11 cellular contexts compared by ENCODE assay signal in the genomic region with DNA sequence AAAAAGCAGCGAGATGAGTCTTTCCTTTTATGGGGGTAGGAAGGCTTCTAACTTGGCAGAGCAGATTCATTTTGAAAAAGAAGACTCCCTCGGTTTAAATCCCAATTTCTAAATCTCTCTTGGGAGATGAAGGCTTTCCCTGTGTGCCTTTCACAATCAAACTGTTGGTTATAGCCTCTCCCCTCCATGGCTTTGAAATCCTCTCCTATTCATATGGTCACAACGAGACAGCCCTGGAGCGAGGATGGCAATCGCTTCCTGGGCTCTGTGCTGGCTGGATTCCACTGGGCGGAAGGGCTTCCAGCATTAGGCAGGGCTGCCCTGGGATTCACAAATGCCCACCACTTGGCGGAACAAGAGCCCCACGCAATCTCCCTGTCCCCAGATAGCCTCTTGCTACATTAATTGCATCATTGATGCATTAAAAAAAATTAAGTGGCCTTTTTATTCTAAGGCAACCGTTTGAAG. TPM values are rescaled to one million over a fixed set of nuclear protein-coding genes. Genes with fewer than 3 reads are reported as not detected.
DNase-seq lines count a peak whose midpoint lies in the region; ATAC-seq and TF ChIP-seq lines count a peak whose summit lies in the region.
"Had no signal": no experiment of that assay in that cellular context is flagged by ENCODE, and none has a peak within 500 bp of the region (broad histone marks: within the 10 kb centered on the region; RNA-seq: fewer than 3 reads in every experiment).

No MANE protein-coding gene starts in this region.

- no peak overlapping the region for H3K4me2 ChIP-seq in H9 (ENCODE audit: insufficient read depth, insufficient read length, low read length)

- no peak for ATAC-seq in GM18519 (IDR thresholded peaks at IDR 0.05; ENCODE audit: low FRiP score, unreplicated experiment)
- no peak for ATAC-seq in activated CD8-positive, alpha-beta T cell treated with anti-CD3 and anti-CD28 coated beads for 36 hours
- ATAC-seq in stimulated activated naive CD8-positive, alpha-beta T cell treated with anti-CD3 and anti-CD28 coated beads, Interleukin-15, amount 100 ng/mL, for 72 hours: no peak
- ATAC-seq: PC-3 had no signal

- no peaks in the 10 kb centered on the region for H3K79me2 ChIP-seq in H9 (ENCODE audit: insufficient read depth, low read length)

- no peak overlapping the region for H3K23ac ChIP-seq in H9 (ENCODE audit: insufficient read length, low read depth, low read length)

- CTCF ChIA-PET in activated CD8-positive, alpha-beta T cell treated with anti-CD3 and anti-CD28 coated beads for 36 hours (lab: Charles Lee): no interaction called here

- no peaks in the 10 kb centered on the region for H3K79me1 ChIP-seq in H9 (ENCODE audit: insufficient read depth, low read depth, low read length, poor library complexity, severe bottlenecking)

- no peak overlapping the region for H3T11ph ChIP-seq in H9 (ENCODE audit: low read length)

- no peaks in the 10 kb centered on the region for H3K23me2 ChIP-seq in H9 (ENCODE audit: insufficient read length, low read depth, low read length, poor library complexity, severe bottlenecking)

- no peaks in the 10 kb centered on the region for H3K36me3 ChIP-seq in stomach
- H3K36me3 ChIP-seq: neutrophil had no signal

- no peak overlapping the region for H4K5ac ChIP-seq in H9 (ENCODE audit: insufficient read length, low read depth, low read length)

- H3K4ac ChIP-seq in H9 (ENCODE audit: low read depth, low read length): no peak overlapping the region

- DNase-seq in H9 (peak; percentile 51), chondrocyte (ENCODE audit: low spot score) (no peak), kidney glomerular epithelial cell (lab: John Stamatoyannopoulos, UW) (peak; percentile 36), stomach (no peak)
- no peak for DNase-seq in activated effector memory CD4-positive, alpha-beta T cell treated with Interleukin-2 at 50 U/mL for 16 hours
- no peak for DNase-seq in activated CD8-positive, alpha-beta T cell treated with anti-CD3 and anti-CD28 coated beads for 36 hours
- no peak for DNase-seq in stimulated activated naive CD8-positive, alpha-beta T cell treated with anti-CD3 and anti-CD28 coated beads, Interleukin-15, amount 100 ng/mL, for 72 hours
- DNase-seq: effector CD4-positive, alpha-beta T cell; PC-3 had no signal

- TF ChIP-seq EP300 in stomach (IDR thresholded peaks at IDR 0.05): no peak

- POLR2A ChIA-PET in activated CD8-positive, alpha-beta T cell treated with anti-CD3 and anti-CD28 coated beads for 36 hours (lab: Charles Lee): interaction anchor here (0.6 kb wide), 1 partner anchor 8 kb away, joined by 3 read pairs; no protein-coding TSS in a partner anchor

- no peak overlapping the region for H2BK20ac ChIP-seq in H9 (ENCODE audit: low read depth, low read length, poor library complexity, severe bottlenecking)

- H3K9me3 Mint-ChIP-seq in H9 (no peaks in the 10 kb centered on the region), chondrocyte (ENCODE audit: low read depth) (no peaks in the 10 kb centered on the region)
- H3K9me3 Mint-ChIP-seq in activated CD8-positive, alpha-beta T cell treated with anti-CD3 and anti-CD28 coated beads for 36 hours: no peaks in the 10 kb centered on the region
- H3K9me3 Mint-ChIP-seq in stimulated activated naive CD8-positive, alpha-beta T cell treated with anti-CD3 and anti-CD28 coated beads, Interleukin-15, amount 100 ng/mL, for 72 hours: no peaks in the 10 kb centered on the region

- no peak overlapping the region for H3K14ac ChIP-seq in H9 (ENCODE audit: insufficient read depth, low read length)

- no peak for TF ChIP-seq POLR2A in stomach (IDR thresholded peaks at IDR 0.05)

- H4K91ac ChIP-seq in H9 (ENCODE audit: insufficient read length, low read depth, low read length): no peak overlapping the region

- H3K9me3 ChIP-seq in H9 (ENCODE audit: control insufficient read depth, low read depth, low read length) (no peaks in the 10 kb centered on the region), stomach (no peaks in the 10 kb centered on the region)
- H3K9me3 ChIP-seq: neutrophil had no signal

- H3K4me1 ChIP-seq in H9 (ENCODE audit: insufficient read depth, low read length) (peaks cover 4% of the 10 kb centered on the region; the same call in 1 of the 2 replicates), stomach (peaks cover 14 to 50% (median 32%) of the 10 kb centered on the region in 4 donors)

- H3K36me3 Mint-ChIP-seq in H9 (ENCODE audit: insufficient read depth in 1 of 3, low read depth in 3 of 3) (no peaks in the 10 kb centered on the region; a peak in 2 of 7 replicates), chondrocyte (ENCODE audit: low read depth) (no peaks in the 10 kb centered on the region)
- no peaks in the 10 kb centered on the region for H3K36me3 Mint-ChIP-seq in activated CD8-positive, alpha-beta T cell treated with anti-CD3 and anti-CD28 coated beads for 36 hours (ENCODE audit: low read depth)

- H2BK5ac ChIP-seq in H9 (ENCODE audit: insufficient read length, low read length): no peak overlapping the region

- intact Hi-C loops in stomach (cut with DNase I; ENCODE audit: low total_unique reads): no loop called here
- intact Hi-C loops in activated CD8-positive, alpha-beta T cell treated with anti-CD3 and anti-CD28 coated beads for 36 hours (cut with micrococcal nuclease): no loop called here

- peak overlapping the region; percentile 45 to 49 (median 47) for H3K4me3 ChIP-seq in stomach

- H3K27me3 ChIP-seq in H9 (ENCODE audit: insufficient read depth, low read length) (no peaks in the 10 kb centered on the region), stomach (no peaks in the 10 kb centered on the region)

- no peak overlapping the region for H2BK15ac ChIP-seq in H9 (ENCODE audit: low read depth, low read length)

- H4K20me1 ChIP-seq in H9 (ENCODE audit: control insufficient read depth, insufficient read depth, insufficient read length): no peaks in the 10 kb centered on the region

- H3K4me1 Mint-ChIP-seq in H9: peaks cover 42 to 43% of the 10 kb centered on the region in 2 experiments
- peaks cover 42% of the 10 kb centered on the region for H3K4me1 Mint-ChIP-seq in chondrocyte (ENCODE audit: low read depth)
- H3K4me1 Mint-ChIP-seq in activated CD8-positive, alpha-beta T cell treated with anti-CD3 and anti-CD28 coated beads for 36 hours (ENCODE audit: low read depth): peaks cover 3% of the 10 kb centered on the region
- H3K4me1 Mint-ChIP-seq in stimulated activated naive CD8-positive, alpha-beta T cell treated with anti-CD3 and anti-CD28 coated beads, Interleukin-15, amount 100 ng/mL, for 72 hours: peaks cover 11% of the 10 kb centered on the region

- no peak overlapping the region for H2AK5ac ChIP-seq in H9 (ENCODE audit: insufficient read length, low read length)

- no peaks in the 10 kb centered on the region; the same call in 1 of the 2 replicates for H3K27me3 Mint-ChIP-seq in H9 (ENCODE audit: low read depth)
- no peaks in the 10 kb centered on the region for H3K27me3 Mint-ChIP-seq in chondrocyte (ENCODE audit: low read depth)
- peaks cover 34% of the 10 kb centered on the region for H3K27me3 Mint-ChIP-seq in activated CD8-positive, alpha-beta T cell treated with anti-CD3 and anti-CD28 coated beads for 36 hours
- peaks cover 52% of the 10 kb centered on the region for H3K27me3 Mint-ChIP-seq in stimulated activated naive CD8-positive, alpha-beta T cell treated with anti-CD3 and anti-CD28 coated beads, Interleukin-15, amount 100 ng/mL, for 72 hours

- H3K27ac Mint-ChIP-seq in H9: 0 out of 7 replicates have a peak overlapping the region, but pooled peaks of 1 of the 3 experiments have one; percentile 55
- no peak overlapping the region for H3K27ac Mint-ChIP-seq in chondrocyte (ENCODE audit: unreplicated experiment)
- no peak overlapping the region for H3K27ac Mint-ChIP-seq in activated CD8-positive, alpha-beta T cell treated with anti-CD3 and anti-CD28 coated beads for 36 hours
- no peak overlapping the region for H3K27ac Mint-ChIP-seq in stimulated activated naive CD8-positive, alpha-beta T cell treated with anti-CD3 and anti-CD28 coated beads, Interleukin-15, amount 100 ng/mL, for 72 hours

- TF ChIP-seq CTCF in H9 (conservative IDR thresholded peaks at IDR 0.05): no peak
- TF ChIP-seq CTCF in chondrocyte (IDR thresholded peaks at IDR 0.05): no peak
- TF ChIP-seq CTCF in stomach (IDR thresholded peaks at IDR 0.05): no peak
- no peak for TF ChIP-seq CTCF in activated CD8-positive, alpha-beta T cell treated with anti-CD3 and anti-CD28 coated beads for 36 hours (IDR thresholded peaks at IDR 0.05)

- WGBS in H9 (ENCODE audit: extremely low coverage, insufficient read length, low lambda C conversion rate): no CpG with 5 or more reads among the region's 9 CpGs
- WGBS in stomach, 5 donors: 19 to 34% (median 31%) methylated on average over 9 of the region's 9 CpGs

- H4K8ac ChIP-seq in H9 (replicated peaks; ENCODE audit: insufficient read length, low read depth, low read length): no peak overlapping the region

- no peak overlapping the region for H3K9ac ChIP-seq in H9 (ENCODE audit: extremely low read depth, insufficient read length, low read length)

- no peak overlapping the region for H2AFZ ChIP-seq in H9 (ENCODE audit: low read length)

- no peak overlapping the region for H3K27ac ChIP-seq in H9 (ENCODE audit: insufficient read length, low read depth, low read length)
- peak overlapping the region; percentile 22 to 85 (median 84) for H3K27ac ChIP-seq in stomach
- H3K27ac ChIP-seq: neutrophil had no signal

- no peak overlapping the region for H2BK120ac ChIP-seq in H9 (ENCODE audit: low read depth, low read length, poor library complexity, severe bottlenecking)

- no peak overlapping the region for H3K56ac ChIP-seq in H9 (ENCODE audit: insufficient read length, low read depth, low read length)

- no peak overlapping the region; a peak in 1 of 5 replicates for H3K4me3 Mint-ChIP-seq in H9
- H3K4me3 Mint-ChIP-seq in chondrocyte (ENCODE audit: unreplicated experiment): peak overlapping the region; percentile 57
- no peak overlapping the region for H3K4me3 Mint-ChIP-seq in activated CD8-positive, alpha-beta T cell treated with anti-CD3 and anti-CD28 coated beads for 36 hours
- H3K4me3 Mint-ChIP-seq in stimulated activated naive CD8-positive, alpha-beta T cell treated with anti-CD3 and anti-CD28 coated beads, Interleukin-15, amount 100 ng/mL, for 72 hours: no peak overlapping the region

- H2BK12ac ChIP-seq in H9 (ENCODE audit: insufficient read length, low read depth, low read length): no peak overlapping the region

- H3K18ac ChIP-seq in H9 (ENCODE audit: insufficient read length, low read depth, low read length): no peak overlapping the region

RNA-seq across cellular contexts. Expression of gene CAVIN2, which starts 1.6 kb away (rescaled TPM):
- total RNA-seq in H9 (2021) (not detected in 2 replicates), chondrocyte (1.8 to 5.7 TPM (median 2.2 TPM) in 3 replicates), stomach (10 to 100 TPM in 3 of 5 donors, 1 to 10 TPM in 2; 5.8 to 46.3 (median 19.4) TPM)
- polyA plus RNA-seq in stomach: 10 to 100 TPM in 2 of 3 donors, 1 to 10 TPM in 1; 6.2 to 13.9 (median 13.6) TPM
- not detected for total RNA-seq in activated CD8-positive, alpha-beta T cell treated with anti-CD3 and anti-CD28 coated beads for 36 hours

Comparison
In these comparisons a context has a peak if more than half of its experiments do, and no peak if none do; other contexts are left out.
1. DNase-seq: peak in H9 (single experiment) and kidney glomerular epithelial cell (single experiment); none in chondrocyte (single experiment), stomach (single experiment), activated effector memory CD4-positive, alpha-beta T cell treated with Interleukin-2 at 50 U/mL for 16 hours (single experiment), activated CD8-positive, alpha-beta T cell treated with anti-CD3 and anti-CD28 coated beads for 36 hours (single experiment) and stimulated activated naive CD8-positive, alpha-beta T cell treated with anti-CD3 and anti-CD28 coated beads, Interleukin-15, amount 100 ng/mL, for 72 hours (0 of 2).